9 cellular contexts compared by ENCODE assay signal in the genomic region with DNA sequence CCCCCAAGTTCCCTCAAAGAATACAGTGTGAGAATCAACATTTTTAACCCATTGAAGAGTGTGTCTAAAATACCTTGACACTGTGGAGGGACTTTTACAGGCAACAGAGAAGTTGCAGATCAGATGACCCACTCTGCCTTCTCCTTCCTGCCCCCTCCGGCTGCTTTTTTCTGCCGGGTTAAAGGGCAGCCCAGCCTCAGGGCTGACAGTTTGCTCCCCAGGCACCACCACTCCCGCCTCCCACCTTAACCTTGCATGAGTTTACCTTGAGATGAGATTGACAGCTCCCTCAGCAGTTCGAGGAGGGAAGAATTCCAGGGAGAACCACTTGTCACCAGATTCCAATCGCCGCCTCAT. TPM values are rescaled to one million over a fixed set of nuclear protein-coding genes. Genes with fewer than 3 reads are reported as not detected.
DNase-seq lines count a peak whose midpoint lies in the region; ATAC-seq, FAIRE-seq and TF ChIP-seq lines count a peak whose summit lies in the region.
"Had no signal": no experiment of that assay in that cellular context is flagged by ENCODE, and none has a peak within 500 bp of the region (broad histone marks: within the 10 kb centered on the region; RNA-seq: fewer than 3 reads in every experiment).

No MANE protein-coding gene starts in this region.

- H3K9me3 ChIP-seq in ES-I3 (ENCODE audit: control insufficient read depth, insufficient read depth, low read length) = no peaks in the 10 kb centered on the region
- no peaks in the 10 kb centered on the region for H3K9me3 ChIP-seq in heart left ventricle
- H3K9me3 ChIP-seq in pancreas = no peaks in the 10 kb centered on the region

- H3K4me3 Mint-ChIP-seq in activated B cell treated with CpG ODN at 0.5 μM for 24 hours = peak overlapping the region; percentile 80

- no peak for DNase-seq in activated B cell treated with CpG ODN at 0.5 μM for 24 hours
- DNase-seq in heart left ventricle = peak in 3 of 5 donors; percentile 40 to 57 (median 43)
- no peak for DNase-seq in NCI-H345 (lab: John Stamatoyannopoulos, UW)
- no peak for DNase-seq in H4 (ENCODE audit: low spot score)
- no peak for DNase-seq in pancreas
- DNase-seq in inferior parietal cortex (ENCODE audit: extremely low spot score) = no peak

- POLR2A ChIA-PET in activated B cell treated with CpG ODN at 0.5 μM for 24 hours (lab: Charles Lee) = interaction anchor here (1.2 to 2.1 kb wide), 5 partner anchors 12 to 107 kb away, joined by 4 to 28 read pairs (median 6); no protein-coding TSS in a partner anchor

- no peak for FAIRE-seq in pancreas (lab: Jason Lieb, UNC)

- H3K36me3 ChIP-seq in ES-I3 (ENCODE audit: insufficient read depth, low read length) = peaks cover 6% of the 10 kb centered on the region; the same call in 1 of the 2 replicates
- H3K36me3 ChIP-seq in heart left ventricle = peaks cover 0 to 50% (median 37%) of the 10 kb centered on the region in 9 donors
- H3K36me3 ChIP-seq in rectal smooth muscle tissue (ENCODE audit: control insufficient read depth, insufficient read depth, low read length) = peaks cover 20% of the 10 kb centered on the region
- peaks cover 0 to 14% (median 0%) of the 10 kb centered on the region in 3 donors for H3K36me3 ChIP-seq in pancreas

- peaks cover 59% of the 10 kb centered on the region for H3K4me1 Mint-ChIP-seq in activated B cell treated with CpG ODN at 0.5 μM for 24 hours

- H3K4me1 ChIP-seq in ES-I3 (ENCODE audit: insufficient read depth, low read length) (peaks cover 26% of the 10 kb centered on the region), heart left ventricle (peaks cover 21 to 83% (median 57%) of the 10 kb centered on the region in 12 donors), rectal smooth muscle tissue (ENCODE audit: control insufficient read depth, insufficient read depth, low read length) (peaks cover 23% of the 10 kb centered on the region), pancreas (peaks cover 7 to 33% (median 21%) of the 10 kb centered on the region in 3 donors)

- H3K27me3 Mint-ChIP-seq in activated B cell treated with CpG ODN at 0.5 μM for 24 hours = no peaks in the 10 kb centered on the region

- H3K27me3 ChIP-seq in heart left ventricle (no peaks in the 10 kb centered on the region), rectal smooth muscle tissue (ENCODE audit: control insufficient read depth, insufficient read depth, low read length) (no peaks in the 10 kb centered on the region), pancreas (no peaks in the 10 kb centered on the region)

- peak in 1 of 2 donors; percentile 14 for TF ChIP-seq POLR2A in heart left ventricle (IDR thresholded peaks at IDR 0.05)

- 3 to 14% (median 7%) methylated on average over 3 to 6 of the region's 6 CpGs for WGBS in heart left ventricle, 4 donors
- WGBS in pancreas, 2 donors = 43 to 58% methylated on average over 6 of the region's 6 CpGs

- H3K36me3 Mint-ChIP-seq in activated B cell treated with CpG ODN at 0.5 μM for 24 hours (ENCODE audit: low read depth) = peaks cover 67% of the 10 kb centered on the region

- H3K9ac ChIP-seq in ES-I3 (ENCODE audit: low read depth, low read length) (peak overlapping the region; percentile 49; the same call in 1 of the 2 replicates), rectal smooth muscle tissue (ENCODE audit: low read length) (peak overlapping the region; percentile 35)

- ATAC-seq in activated B cell treated with CpG ODN at 0.5 μM for 24 hours (ENCODE audit: low read depth) = no peak
- no peak for ATAC-seq in heart left ventricle
- ATAC-seq in pancreas = no peak

- CTCF ChIA-PET in activated B cell treated with CpG ODN at 0.5 μM for 24 hours (lab: Charles Lee) = interaction anchor here (1.7 kb wide), 1 partner anchor 17 kb away, joined by 7 read pairs; no protein-coding TSS in a partner anchor

- peak overlapping the region; percentile 44 to 98 (median 82) for H3K4me3 ChIP-seq in heart left ventricle
- peak overlapping the region; percentile 71 for H3K4me3 ChIP-seq in rectal smooth muscle tissue (ENCODE audit: low read length)
- peak overlapping the region in 2 of 4 donors; percentile 18 to 81 for H3K4me3 ChIP-seq in pancreas

- H3K9me3 Mint-ChIP-seq in activated B cell treated with CpG ODN at 0.5 μM for 24 hours = no peaks in the 10 kb centered on the region

- TF ChIP-seq CTCF in activated B cell treated with CpG ODN at 0.5 μM for 24 hours (IDR thresholded peaks at IDR 0.05) (no peak), heart left ventricle (IDR thresholded peaks at IDR 0.05) (no peak), pancreas (IDR thresholded peaks at IDR 0.05) (no peak)

- peak overlapping the region; percentile 97 to 100 (median 99) for H3K27ac ChIP-seq in heart left ventricle
- peak overlapping the region; percentile 95 for H3K27ac ChIP-seq in rectal smooth muscle tissue (ENCODE audit: low read depth, low read length)
- peak overlapping the region in 2 of 4 donors; percentile 51 to 55 for H3K27ac ChIP-seq in pancreas

- peak overlapping the region; percentile 85 for H3K27ac Mint-ChIP-seq in activated B cell treated with CpG ODN at 0.5 μM for 24 hours

- intact Hi-C loops in activated B cell treated with CpG ODN at 0.5 μM for 24 hours (cut with micrococcal nuclease) (loop anchor here (10.0 kb wide), 1 partner anchor 1328 kb away; a partner anchor contains a TSS), heart left ventricle (cut with DNase I) (loop anchor here in 5 of 10 donors (2.0 to 10.0 kb wide), 5 partner anchors 16 to 528 kb away; a partner anchor contains a TSS), pancreas (cut with DNase I) (no loop called here)

RNA-seq across cellular contexts. Expression of a gene that starts 3.2 kb away (rescaled TPM):
- total RNA-seq in activated B cell treated with CpG ODN at 0.5 μM for 24 hours (54.1 and 56.9 TPM in 2 replicates), heart left ventricle (10 to 100 TPM; 26.9 to 61.2 (median 38.1) TPM), pancreas (10 to 100 TPM; 12.7 to 18.2 (median 15.6) TPM)
- polyA plus RNA-seq in heart left ventricle (10 to 100 TPM; 21.9 to 45.9 TPM), pancreas (10 to 100 TPM in 1 of 2 donors, 1 to 10 TPM in 1; 9.6 to 19.1 TPM)
- 3.6 and 6.0 TPM in 2 replicates for total RNA-seq in H4 (2014; rRNA removed; shearing (Covaris generic))

RNA-seq across cellular contexts. Expression of a gene that starts 3.4 kb away (rescaled TPM):
- 66.0 and 79.6 TPM in 2 replicates for total RNA-seq in activated B cell treated with CpG ODN at 0.5 μM for 24 hours
- total RNA-seq in heart left ventricle = 10 to 100 TPM; 11.6 to 21.5 (median 17.2) TPM
- 10 to 100 TPM; 10.2 to 17.2 TPM for polyA plus RNA-seq in heart left ventricle
- total RNA-seq in H4 (2014; rRNA removed; shearing (Covaris generic)) = 1.8 and 4.4 TPM in 2 replicates
- total RNA-seq in pancreas = 10 to 100 TPM in 1 of 6 donors, 1 to 10 TPM in 5; 4.3 to 12.3 (median 6.0) TPM
- 10 to 100 TPM; 13.6 to 16.8 TPM for polyA plus RNA-seq in pancreas

RNA-seq across cellular contexts. Expression of a gene that starts 40.6 kb away (rescaled TPM):
- total RNA-seq in activated B cell treated with CpG ODN at 0.5 μM for 24 hours (not detected in 2 replicates), heart left ventricle (1 to 10 TPM; 1.5 to 7.6 (median 3.1) TPM), pancreas (under 1 TPM in 1 of 6 donors, not detected in 5; 0.37 TPM)
- polyA plus RNA-seq in heart left ventricle (1 to 10 TPM; 4.1 to 4.9 TPM), pancreas (1 to 10 TPM in 1 of 2 donors, under 1 TPM in 1; 0.85 to 1.4 TPM)
- total RNA-seq in H4 (2014; rRNA removed; shearing (Covaris generic)) = not detected in 2 replicates

RNA-seq across cellular contexts. Expression of a gene that starts 45.0 kb away (rescaled TPM):
- total RNA-seq in activated B cell treated with CpG ODN at 0.5 μM for 24 hours = not detected in 2 replicates
- 1,000 to 10,000 TPM in 1 of 9 donors, 100 to 1,000 TPM in 8; 126 to 3,156 (median 279) TPM for total RNA-seq in heart left ventricle
- polyA plus RNA-seq in heart left ventricle = 1,000 to 10,000 TPM in 1 of 2 donors, 10 to 100 TPM in 1; 59.9 to 1,418 TPM
- total RNA-seq in H4 (2014; rRNA removed; shearing (Covaris generic)) = not detected in 2 replicates
- under 1 TPM in 1 of 6 donors, not detected in 5; 0.24 TPM for total RNA-seq in pancreas
- polyA plus RNA-seq in pancreas = 1 to 10 TPM in 1 of 2 donors, under 1 TPM in 1; 0.28 to 1.3 TPM
- total RNA-seq: dermis microvascular lymphatic vessel endothelial cell had no signal

RNA-seq across cellular contexts. Expression of a gene that starts 56.2 kb away (rescaled TPM):
- total RNA-seq in activated B cell treated with CpG ODN at 0.5 μM for 24 hours (not detected in 2 replicates), heart left ventricle (1,000 to 10,000 TPM in 1 of 9 donors, 100 to 1,000 TPM in 4, 10 to 100 TPM in 4; 14.4 to 1,297 (median 252) TPM), pancreas (1 to 10 TPM in 1 of 6 donors, under 1 TPM in 2, not detected in 3; 0.28 to 1.5 (median 0.31) TPM)
- polyA plus RNA-seq in heart left ventricle (1,000 to 10,000 TPM in 1 of 2 donors, 100 to 1,000 TPM in 1; 197 to 7,924 TPM), pancreas (1 to 10 TPM in 1 of 2 donors, under 1 TPM in 1; 0.95 to 1.6 TPM)
- not detected in 2 replicates for total RNA-seq in H4 (2014; rRNA removed; shearing (Covaris generic))
- total RNA-seq: dermis microvascular lymphatic vessel endothelial cell had no signal

Comparison
In these comparisons a context has a peak if more than half of its experiments do, and no peak if none do; other contexts are left out.
1. DNase-seq: peak in heart left ventricle (3 of 5); none in activated B cell treated with CpG ODN at 0.5 μM for 24 hours (single experiment), NCI-H345 (single experiment), H4 (single experiment), pancreas (0 of 6) and inferior parietal cortex (single experiment).